8 cellular contexts compared by ENCODE assay signal in the genomic region with DNA sequence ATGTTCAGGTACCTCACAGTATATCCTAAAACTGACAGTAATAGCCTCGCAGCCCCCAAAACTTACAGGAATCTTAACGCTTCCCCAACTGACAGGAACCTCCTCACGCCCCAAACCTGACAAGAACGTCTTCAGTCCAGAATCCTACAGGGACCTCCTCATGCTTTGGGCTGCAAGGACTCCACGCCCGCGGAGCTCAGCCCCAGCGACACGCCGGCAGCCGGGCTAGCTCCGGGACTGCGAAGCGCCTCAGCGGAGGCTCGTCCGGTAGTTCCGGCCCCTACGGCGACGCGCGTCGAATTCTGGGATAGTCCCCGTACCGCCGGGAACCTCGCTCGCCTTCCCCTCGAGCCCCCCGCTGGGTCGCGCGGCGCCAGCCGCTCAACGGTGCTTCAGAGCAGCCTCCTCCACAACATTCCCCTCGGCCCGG. TPM values are rescaled to one million over a fixed set of nuclear protein-coding genes. Genes with fewer than 3 reads are reported as not detected.
A peak's percentile ranks its signal among the peaks of the same experiment; 100 is the strongest.
DNase-seq lines count a peak whose midpoint lies in the region; ATAC-seq and TF ChIP-seq lines count a peak whose summit lies in the region.

No MANE protein-coding gene starts in this region.

- TF ChIP-seq EP300 in suprapubic skin (IDR thresholded peaks at IDR 0.05) = no peak

- H3K9me3 ChIP-seq in endodermal cell (ENCODE audit: control insufficient read depth, low read length) (no peaks in the 10 kb centered on the region), suprapubic skin (no peaks in the 10 kb centered on the region)

- DNase-seq in EL (peak; percentile 18), HL-60 (ENCODE audit: low read depth in 1 of 2, low spot score in 1 of 2) (peak in 1 of 2 experiments; percentile 8), WTC11 (ENCODE audit: low spot score) (peak; percentile 54), endodermal cell (peak; percentile 75), middle frontal gyrus (ENCODE audit: extremely low spot score, low spot score) (peak; percentile 3), suprapubic skin (ENCODE audit: low spot score in 2 of 2) (no peak), NCI-H1048 (lab: John Stamatoyannopoulos, UW) (no peak)

- ATAC-seq in GM19467 (IDR thresholded peaks at IDR 0.05; ENCODE audit: unreplicated experiment) (peak; percentile 14), WTC11 (no peak; the same call in 1 of the 2 replicates)

- peaks cover 10% of the 10 kb centered on the region for H3K36me3 ChIP-seq in endodermal cell (ENCODE audit: control insufficient read depth, insufficient read depth, low read length)
- peaks cover 13% of the 10 kb centered on the region for H3K36me3 ChIP-seq in suprapubic skin

- WGBS in endodermal cell (ENCODE audit: insufficient coverage in 1 of 2, insufficient read length in 1 of 2), 2 experiments = 0% methylated on average over 39 of the region's 39 CpGs; no CpG with 5 or more reads in 1 of the 2 experiments
- 38% methylated on average over 4 of the region's 39 CpGs for WGBS in suprapubic skin

- TF ChIP-seq CTCF in HL-60 (IDR thresholded peaks at IDR 0.05; ENCODE audit: insufficient read depth, low read length) (no peak), WTC11 (IDR thresholded peaks at IDR 0.05) (no peak), endodermal cell (conservative IDR thresholded peaks at IDR 0.05) (no peak), suprapubic skin (IDR thresholded peaks at IDR 0.05) (no peak)

- no peak for TF ChIP-seq POLR2A in suprapubic skin (IDR thresholded peaks at IDR 0.05)

- peak overlapping the region; percentile 90 for H3K9ac ChIP-seq in endodermal cell (ENCODE audit: extremely low read depth, low read length, poor library complexity, severe bottlenecking)

- H3K27me3 Mint-ChIP-seq in WTC11 (ENCODE audit: low read depth) (no peaks in the 10 kb centered on the region), endodermal cell (ENCODE audit: insufficient read depth) (no peaks in the 10 kb centered on the region)

- peak overlapping the region; percentile 92 for H3K27ac ChIP-seq in HL-60 (replicated peaks)
- peak overlapping the region; percentile 96 for H3K27ac ChIP-seq in endodermal cell (ENCODE audit: low read depth, low read length)
- H3K27ac ChIP-seq in suprapubic skin = peak overlapping the region; percentile 94

- H3K36me3 Mint-ChIP-seq in WTC11 (peaks cover 11% of the 10 kb centered on the region), endodermal cell (ENCODE audit: low read depth) (peaks cover 11% of the 10 kb centered on the region)

- H3K4me1 Mint-ChIP-seq in WTC11 = peaks cover 24% of the 10 kb centered on the region
- H3K4me1 Mint-ChIP-seq in endodermal cell = peaks cover 6% of the 10 kb centered on the region

- H3K4me1 ChIP-seq in endodermal cell (ENCODE audit: control insufficient read depth, insufficient read depth, low read length) = no peaks in the 10 kb centered on the region
- H3K4me1 ChIP-seq in suprapubic skin = peaks cover 7% of the 10 kb centered on the region

- H3K9me3 Mint-ChIP-seq in WTC11 = no peaks in the 10 kb centered on the region
- H3K9me3 Mint-ChIP-seq in endodermal cell = peaks cover 50% of the 10 kb centered on the region

- POLR2A ChIA-PET in WTC11 (lab: Charles Lee) = interaction anchor here (1.1 to 1.5 kb wide), 3 partner anchors 13 to 596 kb away, joined by 3 read pairs; no protein-coding TSS in a partner anchor

- CTCF ChIA-PET in WTC11 (lab: Charles Lee) = no interaction called here

- H3K27me3 ChIP-seq in HL-60 (ENCODE audit: insufficient read depth, poor library complexity, severe bottlenecking) (no peaks in the 10 kb centered on the region), endodermal cell (ENCODE audit: control insufficient read depth, insufficient read depth, low read length, poor library complexity, severe bottlenecking) (no peaks in the 10 kb centered on the region), suprapubic skin (no peaks in the 10 kb centered on the region)

- H3K4me3 ChIP-seq in HL-60 (replicated peaks; ENCODE audit: insufficient read depth, low read length) (peak overlapping the region; percentile 66), endodermal cell (ENCODE audit: low read length) (peak overlapping the region; percentile 93), suprapubic skin (peak overlapping the region; percentile 63)

- peak overlapping the region; percentile 94 for H3K4me3 Mint-ChIP-seq in WTC11
- H3K4me3 Mint-ChIP-seq in endodermal cell = peak overlapping the region; percentile 86

- H3K27ac Mint-ChIP-seq in WTC11 (peak overlapping the region; percentile 100), endodermal cell (peak overlapping the region; percentile 99)

TF ChIP-seq in WTC11, 78 proteins besides CTCF, POLR2A, EP300 and RAD21:
- TF ChIP-seq, protein P1, sequence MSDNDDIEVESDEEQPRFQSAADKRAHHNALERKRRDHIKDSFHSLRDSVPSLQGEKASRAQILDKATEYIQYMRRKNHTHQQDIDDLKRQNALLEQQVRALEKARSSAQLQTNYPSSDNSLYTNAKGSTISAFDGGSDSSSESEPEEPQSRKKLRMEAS (CRISPR knock-in tag; IDR thresholded peaks at IDR 0.05) = peak; percentile 51
- no peak for TF ChIP-seq ZNF232 (CRISPR knock-in tag; IDR thresholded peaks at IDR 0.05)

RNA-seq across cellular contexts. Expression of a gene that starts 0.6 kb away (rescaled TPM):
- total RNA-seq in WTC11 (2021) (27.5 to 30.6 TPM (median 29.6 TPM) in 3 replicates), endodermal cell (10 to 100 TPM; 30.6 to 36.4 TPM), suprapubic skin (10 to 100 TPM; 17.5 to 72.2 (median 25.4) TPM)
- 22.9 TPM for polyA plus RNA-seq in endodermal cell (2013, experiment 1 of 2)
- 21.7 TPM for polyA plus RNA-seq in endodermal cell (2013, experiment 2 of 2)

Comparison
In these comparisons a context has a peak if more than half of its experiments do, and no peak if none do; other contexts are left out.
1. DNase-seq: peak in EL (single experiment), WTC11 (single experiment), endodermal cell (single experiment) and middle frontal gyrus (single experiment); none in suprapubic skin (0 of 2) and NCI-H1048 (single experiment).
2. Peak in every context shown above with its lines, with median percentiles within 50 percentile points of each other: H3K27ac ChIP-seq and H3K4me3 ChIP-seq.